ENCODE assay signal across 27 cellular contexts in genomic region chr1:14820320-14821085, GRCh38.
"Had no signal": no experiment of that assay in that cellular context is flagged by ENCODE, and none has a peak within 500 bp of the region (broad histone marks: within the 10 kb centered on the region; RNA-seq: fewer than 3 reads in every experiment).

No MANE protein-coding gene starts in this region.

- H3K27me3 ChIP-seq: breast epithelium, esophagus muscularis mucosa, foreskin keratinocyte, stomach, thyroid gland, upper lobe of left lung, vagina had no signal

- H3K4me3 Mint-ChIP-seq: activated CD8-positive, alpha-beta memory T cell treated with anti-CD3 and anti-CD28 coated beads, Interleukin-2, amount 10 ng/mL, durations not matched to agents 7 days and 5 days; activated CD8-positive, alpha-beta T cell treated with anti-CD3 and anti-CD28 coated beads, Interleukin-2, amount 10 ng/mL, durations not matched to agents 7 days and 5 days; central memory CD8-positive, alpha-beta T cell; dendritic cell treated with granulocyte-macrophage colony-stimulating factor and Interleukin-4, amounts not matched to agents 40 ng/mL and 50 ng/mL, for 4 days; endodermal cell; mesothelial cell of epicardium; naive thymus-derived CD4-positive, alpha-beta T cell; neural crest cell; stimulated activated naive B cell treated with anti-CD40 and anti-IgM and Interleukin-4, amounts not matched to agents 10 μg/mL and 1 μg/mL and 100 μg/mL, for 72 hours; WTC11 had no signal

- H3K27ac Mint-ChIP-seq: activated CD8-positive, alpha-beta memory T cell treated with anti-CD3 and anti-CD28 coated beads, Interleukin-2, amount 10 ng/mL, durations not matched to agents 7 days and 5 days; activated CD8-positive, alpha-beta T cell treated with anti-CD3 and anti-CD28 coated beads, Interleukin-2, amount 10 ng/mL, durations not matched to agents 7 days and 5 days; activated naive CD4-positive, alpha-beta T cell treated with anti-CD3 and anti-CD28 coated beads, Interleukin-2, amount 50 U/mL, for 72 hours; activated T-helper 2 cell treated with anti-CD3 and anti-CD28 coated beads, Interferon-gamma antibody, Interleukin-2, Interleukin-4, amounts not matched to agents 10 μg/mL and 5 μg/mL and 100 μg/mL, durations not matched to agents 14 hours and 24 hours and 36 hours; dendritic cell treated with granulocyte-macrophage colony-stimulating factor and Interleukin-4, amounts not matched to agents 40 ng/mL and 50 ng/mL, for 4 days; endodermal cell; mesothelial cell of epicardium; naive thymus-derived CD4-positive, alpha-beta T cell; stimulated activated naive B cell treated with anti-CD40 and anti-IgM and Interleukin-4, amounts not matched to agents 10 μg/mL and 1 μg/mL and 100 μg/mL, for 72 hours; WTC11 had no signal

- H3K27me3 Mint-ChIP-seq: activated CD8-positive, alpha-beta memory T cell treated with anti-CD3 and anti-CD28 coated beads, Interleukin-2, amount 10 ng/mL, durations not matched to agents 7 days and 5 days; dendritic cell treated with granulocyte-macrophage colony-stimulating factor and Interleukin-4, amounts not matched to agents 40 ng/mL and 50 ng/mL, for 4 days had no signal

- H3K27ac ChIP-seq: breast epithelium, esophagus muscularis mucosa, foreskin keratinocyte, heart left ventricle, parathyroid adenoma, psoas muscle, stomach, thyroid gland, upper lobe of left lung, vagina had no signal

- H3K36me3 Mint-ChIP-seq: activated CD8-positive, alpha-beta memory T cell treated with anti-CD3 and anti-CD28 coated beads, Interleukin-2, amount 10 ng/mL, durations not matched to agents 7 days and 5 days; activated naive CD4-positive, alpha-beta T cell treated with anti-CD3 and anti-CD28 coated beads, Interleukin-2, amount 50 U/mL, for 72 hours; mesothelial cell of epicardium; naive thymus-derived CD4-positive, alpha-beta T cell; stimulated activated naive B cell treated with anti-CD40 and anti-IgM and Interleukin-4, amounts not matched to agents 10 μg/mL and 1 μg/mL and 100 μg/mL, for 72 hours; WTC11 had no signal

- DNase-seq: activated CD4-positive, alpha-beta T cell treated with anti-CD3 and anti-CD28 coated beads, Interleukin-2, amount 50 U/mL, for 1 hour; activated CD8-positive, alpha-beta memory T cell treated with anti-CD3 and anti-CD28 coated beads, Interleukin-2, amount 10 ng/mL, durations not matched to agents 7 days and 5 days; activated CD8-positive, alpha-beta T cell treated with anti-CD3 and anti-CD28 coated beads, Interleukin-2, amount 10 ng/mL, durations not matched to agents 7 days and 5 days; activated T-cell treated with anti-CD3 and anti-CD28 coated beads, Interleukin-2, amount 50 U/mL, for 48 hours; endodermal cell; foreskin keratinocyte; heart left ventricle; naive thymus-derived CD4-positive, alpha-beta T cell; occipital lobe; psoas muscle; stimulated activated CD4-positive, alpha-beta T cell treated with anti-CD3 and anti-CD28 coated beads, Interleukin-15, amount 100 ng/mL, for 24 hours; stimulated activated CD4-positive, alpha-beta T cell treated with anti-CD3 and anti-CD28 coated beads, Interleukin-2, amount 100 ng/mL, for 24 hours; stimulated activated naive B cell treated with anti-CD40 and anti-IgM and Interleukin-4, amounts not matched to agents 10 μg/mL and 1 μg/mL and 100 μg/mL, for 72 hours; stomach; thyroid gland; upper lobe of left lung had no signal

- H3K9ac ChIP-seq: parathyroid adenoma had no signal

- H3K79me2 ChIP-seq: parathyroid adenoma had no signal

- H3K9me3 ChIP-seq: breast epithelium, esophagus muscularis mucosa, psoas muscle, stomach, thyroid gland, upper lobe of left lung, vagina had no signal

- H3K4me3 ChIP-seq: breast epithelium, esophagus muscularis mucosa, heart left ventricle, psoas muscle, stomach, thyroid gland, upper lobe of left lung, vagina had no signal

- H3K9me3 Mint-ChIP-seq: activated naive CD4-positive, alpha-beta T cell treated with anti-CD3 and anti-CD28 coated beads, Interleukin-2, amount 50 U/mL, for 72 hours; activated T-helper 2 cell treated with anti-CD3 and anti-CD28 coated beads, Interferon-gamma antibody, Interleukin-2, Interleukin-4, amounts not matched to agents 10 μg/mL and 5 μg/mL and 100 μg/mL, durations not matched to agents 14 hours and 24 hours and 36 hours; central memory CD8-positive, alpha-beta T cell; dendritic cell treated with granulocyte-macrophage colony-stimulating factor and Interleukin-4, amounts not matched to agents 40 ng/mL and 50 ng/mL, for 4 days; endodermal cell; mesothelial cell of epicardium; neural crest cell had no signal

- H2AFZ ChIP-seq: parathyroid adenoma had no signal

- H3K4me1 Mint-ChIP-seq: activated CD8-positive, alpha-beta memory T cell treated with anti-CD3 and anti-CD28 coated beads, Interleukin-2, amount 10 ng/mL, durations not matched to agents 7 days and 5 days; central memory CD8-positive, alpha-beta T cell; mesothelial cell of epicardium; neural crest cell; stimulated activated naive B cell treated with anti-CD40 and anti-IgM and Interleukin-4, amounts not matched to agents 10 μg/mL and 1 μg/mL and 100 μg/mL, for 72 hours; WTC11 had no signal

- ATAC-seq: activated CD8-positive, alpha-beta memory T cell treated with anti-CD3 and anti-CD28 coated beads, Interleukin-2, amount 10 ng/mL, durations not matched to agents 7 days and 5 days; activated CD8-positive, alpha-beta T cell treated with anti-CD3 and anti-CD28 coated beads, Interleukin-2, amount 10 ng/mL, durations not matched to agents 7 days and 5 days; activated naive CD4-positive, alpha-beta T cell treated with anti-CD3 and anti-CD28 coated beads, Interleukin-2, amount 50 U/mL, for 72 hours; foreskin keratinocyte; heart left ventricle; naive thymus-derived CD4-positive, alpha-beta T cell; psoas muscle; stimulated activated naive B cell treated with anti-CD40 and anti-IgM and Interleukin-4, amounts not matched to agents 10 μg/mL and 1 μg/mL and 100 μg/mL, for 72 hours; WTC11 had no signal

- H3K4me1 ChIP-seq: breast epithelium, foreskin keratinocyte, heart left ventricle, parathyroid adenoma, psoas muscle, vagina had no signal

- H3K36me3 ChIP-seq: breast epithelium, esophagus muscularis mucosa, heart left ventricle, stomach, thyroid gland, upper lobe of left lung, vagina had no signal
